In the genomic region with DNA sequence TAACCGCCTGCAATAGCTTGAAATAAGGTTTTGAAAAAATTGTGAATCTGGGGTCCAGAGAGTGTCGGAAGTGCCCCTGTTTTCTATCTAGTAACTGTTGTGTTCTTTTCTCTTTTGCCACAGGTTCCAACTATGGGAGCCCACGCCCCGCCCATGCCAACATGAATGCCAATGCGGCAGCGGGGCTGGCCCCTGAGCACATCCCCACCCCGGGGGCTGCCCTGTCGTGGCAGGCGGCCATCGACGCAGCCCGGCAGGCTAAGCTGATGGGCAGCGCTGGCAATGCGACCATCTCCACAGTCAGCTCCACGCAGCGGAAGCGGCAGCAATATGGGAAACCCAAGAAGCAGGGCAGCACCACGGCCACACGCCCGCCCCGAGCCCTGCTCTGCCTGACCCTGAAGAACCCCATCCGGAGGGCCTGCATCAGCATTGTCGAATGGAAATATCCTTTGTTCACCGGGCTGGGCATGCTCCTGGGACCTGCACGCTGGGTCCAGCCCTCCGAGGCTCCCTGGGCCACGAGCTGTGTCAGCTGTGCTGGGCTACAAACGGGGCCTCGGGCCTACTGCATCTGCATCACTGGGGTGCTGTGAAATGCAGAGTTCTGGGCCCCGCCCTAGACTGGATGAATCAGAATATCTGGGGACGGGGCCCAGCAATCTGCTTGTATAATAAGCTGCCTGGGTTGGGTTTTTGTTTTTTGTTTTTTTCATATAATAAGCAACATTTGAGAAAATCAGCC, we compare ENCODE assay signal across 20 cellular contexts.
DNase-seq lines count a peak whose midpoint lies in the region; ATAC-seq, FAIRE-seq and TF ChIP-seq lines count a peak whose summit lies in the region.
"Had no signal": no experiment of that assay in that cellular context is flagged by ENCODE, and none has a peak within 500 bp of the region (broad histone marks: within the 10 kb centered on the region; RNA-seq: fewer than 3 reads in every experiment).

No MANE protein-coding gene starts in this region.

- no peak overlapping the region for H4K5ac ChIP-seq in H1 (ENCODE audit: insufficient read length, low read depth, low read length)

- H3K4me3 ChIP-seq in H1 (ENCODE audit: extremely low read depth in 1 of 4, insufficient read depth in 2 of 4, low read depth in 3 of 4, low read length in 4 of 4) (no peak overlapping the region), upper lobe of right lung (no peak overlapping the region)
- H3K4me3 ChIP-seq: A549; BLaER1 treated with 17β-estradiol and CSF1 and Interleukin-3, amounts not matched to agents 10 nM and 100 nM; GM12878; HAP-1 had no signal

- no peaks in the 10 kb centered on the region for H3K27me3 Mint-ChIP-seq in osteocyte (ENCODE audit: unreplicated experiment)

- no peak overlapping the region for H4K91ac ChIP-seq in H1 (replicated peaks; ENCODE audit: insufficient read length, low read length)

- no peak overlapping the region for H2AK5ac ChIP-seq in H1 (ENCODE audit: low read depth, low read length)

- H2BK12ac ChIP-seq in H1 (ENCODE audit: low read depth, low read length), result no peak overlapping the region

- H3K36me3 ChIP-seq in H1 (ENCODE audit: control insufficient read depth in 2 of 4, insufficient read depth in 4 of 4, low read length in 3 of 4) (no peaks in the 10 kb centered on the region), upper lobe of right lung (no peaks in the 10 kb centered on the region)
- H3K36me3 ChIP-seq: BLaER1 treated with 17β-estradiol and CSF1 and Interleukin-3, amounts not matched to agents 10 nM and 100 nM; HAP-1 had no signal

- no peak overlapping the region for H3K9ac ChIP-seq in H1 (replicated peaks in 1 of 4; ENCODE audit: extremely low read depth in 1 of 4, low read depth in 3 of 4, low read length in 3 of 4)
- H3K9ac ChIP-seq: BLaER1 treated with 17β-estradiol and CSF1 and Interleukin-3, amounts not matched to agents 10 nM and 100 nM had no signal

- no peak overlapping the region for H3K4ac ChIP-seq in H1 (replicated peaks; ENCODE audit: insufficient read length, low read depth, low read length)

- no peak overlapping the region for H3K4me2 ChIP-seq in H1 (ENCODE audit: insufficient read depth in 1 of 2, low read depth in 2 of 2, low read length in 2 of 2)
- H3K4me2 ChIP-seq: A549; BLaER1 treated with 17β-estradiol and CSF1 and Interleukin-3, amounts not matched to agents 10 nM and 100 nM had no signal

- H3K4me1 Mint-ChIP-seq in osteocyte (ENCODE audit: unreplicated experiment), result peaks cover 40% of the 10 kb centered on the region
- H3K4me1 Mint-ChIP-seq: B cell had no signal

- in situ Hi-C loops in ACHN (cut with HindIII; ENCODE audit: low pct_ligation_motif_present, low pct_unique_long_range_greater_than_20kb, low sequenced_read_pairs), result no loop called here

- ATAC-seq in Right ventricle myocardium superior (ENCODE audit: poor library complexity), result no peak
- no peak for ATAC-seq in upper lobe of right lung
- ATAC-seq: A549; CD8-positive, alpha-beta T cell; GM12878 had no signal

- H3K27me3 ChIP-seq in H1 (replicated peaks in 1 of 4; ENCODE audit: control insufficient read depth in 3 of 4, extremely low read depth in 1 of 4, insufficient read depth in 3 of 4, low read length in 3 of 4) (no peaks in the 10 kb centered on the region), upper lobe of right lung (no peaks in the 10 kb centered on the region)
- H3K27me3 ChIP-seq: BLaER1 treated with 17β-estradiol and CSF1 and Interleukin-3, amounts not matched to agents 10 nM and 100 nM had no signal

- no peak overlapping the region for H2BK15ac ChIP-seq in H1 (ENCODE audit: low read length)

- H3K27ac ChIP-seq in H1 (ENCODE audit: low read depth, low read length), result no peak overlapping the region
- H3K27ac ChIP-seq in upper lobe of right lung, result no peak overlapping the region
- H3K27ac ChIP-seq: 22Rv1; A549; BLaER1 treated with 17β-estradiol and CSF1 and Interleukin-3, amounts not matched to agents 10 nM and 100 nM had no signal

- intact Hi-C loops in cardiac septum (cut with DNase I) (no loop called here), Right ventricle myocardium superior (cut with DNase I) (no loop called here), upper lobe of right lung (cut with DNase I) (no loop called here)

- no peak overlapping the region for H3K56ac ChIP-seq in H1 (replicated peaks; ENCODE audit: insufficient read length, low read depth, low read length)

- no peak overlapping the region for H2BK5ac ChIP-seq in H1 (ENCODE audit: low read depth, low read length)

- H3K9me3 Mint-ChIP-seq in osteocyte (ENCODE audit: unreplicated experiment), result no peaks in the 10 kb centered on the region
- H3K9me3 Mint-ChIP-seq: CD8-positive, alpha-beta T cell had no signal

- no peak overlapping the region for H2BK120ac ChIP-seq in H1 (replicated peaks; ENCODE audit: low read depth, low read length)

- no peak overlapping the region for H3K14ac ChIP-seq in H1 (ENCODE audit: insufficient read length)

- H3K18ac ChIP-seq in H1 (ENCODE audit: extremely low read depth, low read length), result no peak overlapping the region

- POLR2A ChIA-PET in H1 (lab: Charles Lee; ENCODE audit: partially characterized antibody), result no interaction called here

- H3K79me2 ChIP-seq in H1 (ENCODE audit: control insufficient read depth in 1 of 2, insufficient read depth in 2 of 2, low read length in 2 of 2), result no peaks in the 10 kb centered on the region

- no peak for TF ChIP-seq CTCF in H1 (IDR thresholded peaks at IDR 0.05; ENCODE audit: control extremely low read depth in 1 of 3, insufficient read depth in 1 of 3, low read depth in 1 of 3, low read length in 3 of 3)
- no peak for TF ChIP-seq CTCF in osteocyte (IDR thresholded peaks at IDR 0.05)
- TF ChIP-seq CTCF in upper lobe of right lung (IDR thresholded peaks at IDR 0.05), result no peak

- no peak overlapping the region for H2AFZ ChIP-seq in H1 (ENCODE audit: low read length)

- no peaks in the 10 kb centered on the region for H4K20me1 ChIP-seq in H1 (replicated peaks in 1 of 2; ENCODE audit: control insufficient read depth in 1 of 2, insufficient read depth in 2 of 2, low read length in 2 of 2)
- H4K20me1 ChIP-seq: BLaER1 treated with 17β-estradiol and CSF1 and Interleukin-3, amounts not matched to agents 10 nM and 100 nM had no signal

- H3K36me3 Mint-ChIP-seq in osteocyte (ENCODE audit: unreplicated experiment), result peaks cover 17% of the 10 kb centered on the region
- H3K36me3 Mint-ChIP-seq: CD8-positive, alpha-beta T cell had no signal

- H2BK20ac ChIP-seq in H1 (ENCODE audit: low read length), result no peak overlapping the region

- peak; percentile 36 for DNase-seq in cardiac septum (ENCODE audit: low spot score)
- DNase-seq in Right ventricle myocardium superior, result no peak
- no peak for DNase-seq in H1 (ENCODE audit: low read depth in 1 of 2, low spot score in 2 of 2)
- no peak for DNase-seq in osteocyte (ENCODE audit: extremely low spot score, unreplicated experiment)
- DNase-seq in upper lobe of right lung, result peak; percentile 63
- no peak for DNase-seq in T-helper 9 cell
- no peak for DNase-seq in ACHN
- DNase-seq: Calu3; CD8-positive, alpha-beta T cell; DMS53; DND-41; EL; IMR-90 had no signal

- H3K23me2 ChIP-seq in H1 (ENCODE audit: low read depth, low read length), result no peaks in the 10 kb centered on the region

- no peak for TF ChIP-seq EP300 in H1 (IDR thresholded peaks at IDR 0.05; ENCODE audit: borderline replicate concordance in 1 of 2, low read depth in 2 of 2, low read length in 2 of 2)

- H3K9me3 ChIP-seq in H1 (ENCODE audit: insufficient read depth in 2 of 2, low read depth in 1 of 2, low read length in 1 of 2) (no peaks in the 10 kb centered on the region), upper lobe of right lung (no peaks in the 10 kb centered on the region)
- H3K9me3 ChIP-seq: A549; BLaER1 treated with 17β-estradiol and CSF1 and Interleukin-3, amounts not matched to agents 10 nM and 100 nM; HAP-1 had no signal

- H3K27ac Mint-ChIP-seq in osteocyte (ENCODE audit: unreplicated experiment), result peak overlapping the region; percentile 19
- H3K27ac Mint-ChIP-seq: B cell; CD8-positive, alpha-beta T cell had no signal

- WGBS in H1 (ENCODE audit: extremely low coverage in 1 of 2, insufficient coverage in 1 of 2, insufficient read length in 1 of 2, insufficient replicate concordance in 2 of 2, low coverage in 1 of 2, low lambda C conversion rate in 2 of 2, missing lambda C conversion rate in 1 of 2), 2 experiments, result 94% methylated on average over 27 of the region's 31 CpGs; no CpG with 5 or more reads in 1 of the 2 experiments

- H4K8ac ChIP-seq in H1 (ENCODE audit: extremely low read depth, insufficient read depth, low read length), result 0 out of 2 replicates have a peak overlapping the region, but pooled peaks have one; percentile 16

- H3K79me1 ChIP-seq in H1 (ENCODE audit: low read depth, low read length), result no peaks in the 10 kb centered on the region

- no peak overlapping the region for H3K4me3 Mint-ChIP-seq in osteocyte (ENCODE audit: unreplicated experiment)
- H3K4me3 Mint-ChIP-seq: B cell; CD8-positive, alpha-beta T cell had no signal

- CTCF ChIA-PET in H1 (lab: Charles Lee; ENCODE audit: partially characterized antibody), result interaction anchor here (1.4 kb wide), 1 partner anchor 161 kb away, joined by 4 read pairs; no protein-coding TSS in a partner anchor

- H3K4me1 ChIP-seq in H1 (replicated peaks in 1 of 4; ENCODE audit: control insufficient read depth in 3 of 4, insufficient read depth in 4 of 4, low read length in 3 of 4) (no peaks in the 10 kb centered on the region), upper lobe of right lung (peaks cover 18% of the 10 kb centered on the region)
- H3K4me1 ChIP-seq: A549, HAP-1 had no signal

- FAIRE-seq in H1 (lab: Jason Lieb, UNC), result no peak
- FAIRE-seq: A549, GM12878, HTR-8/SVneo had no signal

- no peak for TF ChIP-seq RAD21 in H1 (IDR thresholded peaks at IDR 0.05 in 1 of 2, conservative IDR thresholded peaks at IDR 0.05 in 1 of 2; ENCODE audit: low read depth in 2 of 2, low read length in 2 of 2)

- no peak for TF ChIP-seq POLR2A in H1 (IDR thresholded peaks at IDR 0.05; ENCODE audit: control extremely low read depth in 1 of 2, low read depth in 2 of 2, low read length in 2 of 2)

- no peak overlapping the region for H3K23ac ChIP-seq in H1 (ENCODE audit: insufficient read length)

TF ChIP-seq in H1, 55 proteins besides CTCF, POLR2A, EP300 and RAD21 (continues in another document):
- TF ChIP-seq RFX5 (IDR thresholded peaks at IDR 0.05; ENCODE audit: borderline replicate concordance, low read depth, low read length) (no peak), CREB1 (IDR thresholded peaks at IDR 0.05) (no peak), CEBPB (IDR thresholded peaks at IDR 0.05; ENCODE audit: low read depth, low read length) (no peak), RNF2 (IDR thresholded peaks at IDR 0.05; ENCODE audit: borderline replicate concordance, low read depth, low read length, missing control alignments, poor library complexity, severe bottlenecking) (no peak), MAFK (IDR thresholded peaks at IDR 0.05; ENCODE audit: low read depth, low read length) (no peak)

Comparison
In these comparisons a context has a peak if more than half of its experiments do, and no peak if none do; other contexts are left out.
1. DNase-seq: peak in cardiac septum (single experiment) and upper lobe of right lung (single experiment); none in Right ventricle myocardium superior (single experiment), H1 (0 of 2), osteocyte (single experiment), T-helper 9 cell (single experiment) and ACHN (single experiment).